In genomic region chr12:106600503-106600902, GRCh38 we compare ENCODE assay signal across 26 cellular contexts. TPM values are rescaled to one million over a fixed set of nuclear protein-coding genes. Genes with fewer than 3 reads are reported as not detected.
DNase-seq lines count a peak whose midpoint lies in the region; ATAC-seq, FAIRE-seq and TF ChIP-seq lines count a peak whose summit lies in the region.
"Had no signal": no experiment of that assay in that cellular context is flagged by ENCODE, and none has a peak within 500 bp of the region (broad histone marks: within the 10 kb centered on the region; RNA-seq: fewer than 3 reads in every experiment).

No MANE protein-coding gene starts in this region.

- no peak overlapping the region for H2BK120ac ChIP-seq in mesendoderm (ENCODE audit: low read depth, low read length)

- H3K9me3 ChIP-seq in HepG2 (ENCODE audit: low read length) (no peaks in the 10 kb centered on the region), right lobe of liver (no peaks in the 10 kb centered on the region), heart left ventricle (no peaks in the 10 kb centered on the region)
- H3K9me3 ChIP-seq: BLaER1 had no signal

- POLR2A ChIA-PET in HepG2 (lab: Yijun Ruan, JAX) = no interaction called here

- no peak overlapping the region for H4K8ac ChIP-seq in mesendoderm (ENCODE audit: low read depth, low read length)

- H3K23ac ChIP-seq in mesendoderm (ENCODE audit: low read length) = no peak overlapping the region

- H3K4ac ChIP-seq in mesendoderm (ENCODE audit: low read depth, low read length) = no peak overlapping the region

- no peaks in the 10 kb centered on the region for H3K9me3 Mint-ChIP-seq in type B pancreatic cell
- H3K9me3 Mint-ChIP-seq: CD4-positive, alpha-beta T cell had no signal

- no peak overlapping the region for H2AK5ac ChIP-seq in mesendoderm (ENCODE audit: low read length)

- no peaks in the 10 kb centered on the region for H3K36me3 Mint-ChIP-seq in type B pancreatic cell
- H3K36me3 Mint-ChIP-seq: IgD-negative memory B cell had no signal

- TF ChIP-seq CTCF in HepG2 (CRISPR knock-in tag; IDR thresholded peaks at IDR 0.05) = no peak
- TF ChIP-seq CTCF in right lobe of liver (IDR thresholded peaks at IDR 0.05) = no peak
- TF ChIP-seq CTCF in type B pancreatic cell (conservative IDR thresholded peaks at IDR 0.05) = no peak
- TF ChIP-seq CTCF in heart left ventricle (IDR thresholded peaks at IDR 0.05) = no peak

- CTCF ChIA-PET in HepG2 (lab: Yijun Ruan, JAX; ENCODE audit: low intra/inter-chr PET ratio, low total read pairs) = no interaction called here

- H2BK15ac ChIP-seq in mesendoderm (replicated peaks; ENCODE audit: low read depth) = no peak overlapping the region

- H3K36me3 ChIP-seq in HepG2 (replicated peaks in 1 of 2; ENCODE audit: control insufficient read depth in 1 of 2, insufficient read depth in 2 of 2, low read length in 2 of 2) (no peaks in the 10 kb centered on the region), right lobe of liver (no peaks in the 10 kb centered on the region), mesendoderm (ENCODE audit: control insufficient read depth, insufficient read depth, low read length) (no peaks in the 10 kb centered on the region), heart left ventricle (no peaks in the 10 kb centered on the region)
- H3K36me3 ChIP-seq: BLaER1 had no signal

- peaks cover 15% of the 10 kb centered on the region for H3K4me1 Mint-ChIP-seq in type B pancreatic cell (ENCODE audit: unreplicated experiment)
- H3K4me1 Mint-ChIP-seq: IgD-negative memory B cell had no signal

- no peak overlapping the region for H4K5ac ChIP-seq in mesendoderm (ENCODE audit: low read length)

- TF ChIP-seq POLR2A in HepG2 (IDR thresholded peaks at IDR 0.05; ENCODE audit: insufficient read depth in 1 of 2, low read depth in 2 of 2, low read length in 2 of 2) (no peak), right lobe of liver (IDR thresholded peaks at IDR 0.05) (no peak), heart left ventricle (IDR thresholded peaks at IDR 0.05) (no peak)

- H3K4me2 ChIP-seq in HepG2 (ENCODE audit: low read depth, low read length) (peak overlapping the region; percentile 15; the same call in 1 of the 2 replicates), mesendoderm (ENCODE audit: low read length) (no peak overlapping the region)
- H3K4me2 ChIP-seq: BLaER1 had no signal

- BruUV-seq in HepG2 (replicated peaks; lab: Mats Ljungman, UMichigan) = no TSS peak

- TF ChIP-seq EP300 in HepG2 (IDR thresholded peaks at IDR 0.05; ENCODE audit: low read depth in 2 of 2, low read length in 2 of 2) = no peak
- no peak for TF ChIP-seq EP300 in HepG2 (CRISPR knock-in tag; IDR thresholded peaks at IDR 0.05; ENCODE audit: borderline replicate concordance)

- H3K4me3 Mint-ChIP-seq in type B pancreatic cell = peak overlapping the region; percentile 21
- H3K4me3 Mint-ChIP-seq: CD4-positive, alpha-beta T cell; IgD-negative memory B cell had no signal

- H2BK5ac ChIP-seq in mesendoderm (ENCODE audit: low read length) = no peak overlapping the region

- peaks cover 0 to 13% of the 10 kb centered on the region in 2 experiments; a peak in 2 of 5 replicates for H3K27me3 ChIP-seq in HepG2 (ENCODE audit: control insufficient read depth in 1 of 2, insufficient read depth in 2 of 2, low read length in 2 of 2)
- H3K27me3 ChIP-seq in right lobe of liver = no peaks in the 10 kb centered on the region
- H3K27me3 ChIP-seq in mesendoderm (ENCODE audit: insufficient read depth, low read length, poor library complexity) = no peaks in the 10 kb centered on the region
- peaks cover 0 to 49% (median 0%) of the 10 kb centered on the region in 9 donors for H3K27me3 ChIP-seq in heart left ventricle
- H3K27me3 ChIP-seq: BLaER1 had no signal

- H3K27me3 Mint-ChIP-seq in type B pancreatic cell = peaks cover 31% of the 10 kb centered on the region

- no peak for TF ChIP-seq RAD21 in HepG2 (CRISPR knock-in tag; IDR thresholded peaks at IDR 0.05)

- H3K9ac ChIP-seq in HepG2 (ENCODE audit: insufficient read depth, low read depth, low read length) (no peak overlapping the region), mesendoderm (ENCODE audit: low read length) (no peak overlapping the region)
- H3K9ac ChIP-seq: BLaER1, GM23248 had no signal

- no peak for DNase-seq in HepG2 (ENCODE audit: low spot score)
- no peak for DNase-seq in right lobe of liver
- DNase-seq in caudate nucleus (lab: John Stamatoyannopoulos, UW) = no peak
- peak; percentile 84 for DNase-seq in mesendoderm
- DNase-seq in type B pancreatic cell (ENCODE audit: extremely low spot score, unreplicated experiment) = no peak
- no peak for DNase-seq in activated CD4-positive, CD25-positive, alpha-beta regulatory T cell (lab: John Stamatoyannopoulos, UW)
- no peak for DNase-seq in heart left ventricle
- no peak for DNase-seq in stimulated activated naive CD8-positive, alpha-beta T cell treated with anti-CD3 and anti-CD28 coated beads, Interleukin-15, Interleukin-2, amounts not matched to agents 100 U/mL and 50 U/mL, for 24 hours
- DNase-seq: ACHN; CD4-positive, alpha-beta T cell; COR-L47; DND-41; GM23248; Karpas-422; NCI-H1694; NCI-H2171; NCI-H345; Right ventricle myocardium superior had no signal

- in situ Hi-C loops in HepG2 (cut with HindIII; ENCODE audit: extremely low pct_ligation_motif_present, low pct_unique_long_range_greater_than_20kb) = no loop called here

- H3K4me1 ChIP-seq in HepG2 (ENCODE audit: insufficient read depth, low read length) (peaks cover 12% of the 10 kb centered on the region; the same call in 1 of the 2 replicates), right lobe of liver (no peaks in the 10 kb centered on the region), mesendoderm (ENCODE audit: control insufficient read depth, low read depth, low read length) (peaks cover 3% of the 10 kb centered on the region), heart left ventricle (no peaks in the 10 kb centered on the region)
- H3K4me1 ChIP-seq: BLaER1 had no signal

- H3K4me3 ChIP-seq in HepG2 (replicated peaks in 1 of 3; ENCODE audit: insufficient read depth in 1 of 3, low read depth in 2 of 3, low read length in 3 of 3) = no peak overlapping the region
- H3K4me3 ChIP-seq in right lobe of liver = no peak overlapping the region
- H3K4me3 ChIP-seq in mesendoderm (ENCODE audit: low read length) = no peak overlapping the region
- no peak overlapping the region for H3K4me3 ChIP-seq in heart left ventricle
- H3K4me3 ChIP-seq: BLaER1, GM23248 had no signal

- 66% methylated on average over 5 of the region's 5 CpGs for WGBS in HepG2 (ENCODE audit: low lambda C conversion rate)
- WGBS in right lobe of liver (ENCODE audit: insufficient coverage, low coverage, low lambda C conversion rate, missing lambda C conversion rate) = 49% methylated on average over 2 of the region's 5 CpGs
- no CpG with 5 or more reads among the region's 5 CpGs for WGBS in mesendoderm (ENCODE audit: extremely low coverage, insufficient coverage, low lambda C conversion rate)
- WGBS in heart left ventricle, 4 donors = 67 to 78% (median 73%) methylated on average over 5 of the region's 5 CpGs

- H3K27ac Mint-ChIP-seq in type B pancreatic cell = peak overlapping the region; percentile 22
- H3K27ac Mint-ChIP-seq: CD4-positive, alpha-beta T cell; IgD-negative memory B cell had no signal

- peak overlapping the region; percentile 4 for H3K18ac ChIP-seq in mesendoderm (ENCODE audit: low read length)

- H3K27ac ChIP-seq in HepG2 (ENCODE audit: extremely low read length, insufficient read depth, low read length) (no peak overlapping the region), right lobe of liver (no peak overlapping the region), caudate nucleus (ENCODE audit: low read depth, low read length) (peak overlapping the region; percentile 67), mesendoderm (ENCODE audit: low read depth, low read length) (no peak overlapping the region), heart left ventricle (no peak overlapping the region)
- H3K27ac ChIP-seq: 22Rv1, BLaER1, GM23248 had no signal

- no peak overlapping the region for H2AFZ ChIP-seq in HepG2 (ENCODE audit: low read length)
- H2AFZ ChIP-seq: GM23248 had no signal

- intact Hi-C loops in HepG2 (cut with micrococcal nuclease; ENCODE audit: unreplicated experiment) = no loop called here
- intact Hi-C loops in right lobe of liver (cut with DNase I) = no loop called here
- intact Hi-C loops in heart left ventricle (cut with DNase I) = no loop called here

- peak overlapping the region; percentile 61 for H3K56ac ChIP-seq in mesendoderm (ENCODE audit: low read length)

- H3K79me1 ChIP-seq in mesendoderm (ENCODE audit: low read length) = no peaks in the 10 kb centered on the region

- ATAC-seq in HepG2 = no peak
- ATAC-seq in right lobe of liver = no peak
- ATAC-seq in heart left ventricle = no peak
- ATAC-seq in stimulated activated naive CD8-positive, alpha-beta T cell treated with anti-CD3 and anti-CD28 coated beads, Interleukin-15, Interleukin-2, amounts not matched to agents 100 U/mL and 50 U/mL, for 24 hours = no peak

- no peaks in the 10 kb centered on the region for H4K20me1 ChIP-seq in HepG2 (ENCODE audit: insufficient read depth, low read length)
- H4K20me1 ChIP-seq: BLaER1 had no signal

- no peak for FAIRE-seq in HepG2 (lab: Jason Lieb, UNC)
- FAIRE-seq: GM12891, HTR-8/SVneo had no signal

- H3K79me2 ChIP-seq in HepG2 (ENCODE audit: insufficient read depth, low read length) (no peaks in the 10 kb centered on the region), mesendoderm (ENCODE audit: control insufficient read depth, insufficient read depth, low read length) (no peaks in the 10 kb centered on the region)

RNA-seq across cellular contexts. Expression of gene RFX4, which starts 17.7 kb away (rescaled TPM):
- not detected in 2 replicates for total RNA-seq in HepG2 (2016; rRNA removed; fragmentation: Illumina TruSeq; extraction: Trizol)
- total RNA-seq in HepG2 (2016; cell fraction: cytosol; rRNA removed; fragmentation: Illumina TruSeq; extraction: Trizol; ENCODE audit: low read depth) = not detected in 2 replicates
- total RNA-seq in HepG2 (2016; cell fraction: insoluble cytoplasmic fraction; rRNA removed; fragmentation: Illumina TruSeq; extraction: Trizol) = not detected in 2 replicates
- not detected in 2 replicates for total RNA-seq in HepG2 (2016; cell fraction: membrane; rRNA removed; fragmentation: Illumina TruSeq; extraction: Trizol)
- not detected in 2 replicates for total RNA-seq in HepG2 (2016; cell fraction: nucleus; rRNA removed; fragmentation: Illumina TruSeq; extraction: Trizol)
- polyA plus RNA-seq in HepG2 (2011; rRNA removed) = not detected in 2 replicates
- not detected in 2 replicates for polyA plus RNA-seq in HepG2 (2011; cell fraction: cytosol; rRNA removed)
- not detected in 2 replicates for polyA plus RNA-seq in HepG2 (2011; cell fraction: nucleus; rRNA removed)
- not detected in 2 replicates for polyA plus RNA-seq in HepG2 (2012)
- not detected in 2 replicates for polyA plus RNA-seq in HepG2 (2016; cell fraction: cytosol; fragmentation: Illumina TruSeq; extraction: Trizol; ENCODE audit: low read depth)
- not detected in 2 replicates for polyA plus RNA-seq in HepG2 (2016; cell fraction: insoluble cytoplasmic fraction; fragmentation: Illumina TruSeq; extraction: Trizol; ENCODE audit: low read depth)
- polyA plus RNA-seq in HepG2 (2016; cell fraction: membrane; fragmentation: Illumina TruSeq; extraction: Trizol; ENCODE audit: low read depth) = not detected in 2 replicates
- polyA plus RNA-seq in HepG2 (2016; cell fraction: nucleus; fragmentation: Illumina TruSeq; extraction: Trizol; ENCODE audit: insufficient read depth, low read depth) = not detected in 2 replicates
- polyA minus RNA-seq in HepG2 (2011; rRNA and poly(A)+ RNA removed; ENCODE audit: low replicate concordance) = not detected in 2 replicates
- not detected in 2 replicates for polyA minus RNA-seq in HepG2 (2011; cell fraction: cytosol; rRNA and poly(A)+ RNA removed)
- polyA minus RNA-seq in HepG2 (2011; cell fraction: nucleus; rRNA and poly(A)+ RNA removed) = not detected in 2 replicates
- total RNA-seq in right lobe of liver = not detected
- 0.07 TPM for polyA plus RNA-seq in mesendoderm (2013, experiment 1 of 2)
- 0.06 TPM for polyA plus RNA-seq in mesendoderm (2013, experiment 2 of 2)
- 0.29 and 25.4 TPM in 2 replicates for total RNA-seq in type B pancreatic cell (ENCODE audit: low replicate concordance)
- total RNA-seq in heart left ventricle = under 1 TPM in 2 of 9 donors, not detected in 7; 0.09 TPM
- not detected for polyA plus RNA-seq in heart left ventricle
- total RNA-seq: CD4-positive, alpha-beta T cell; G401; GM23248; MCF 10A; Right ventricle myocardium superior; RPMI7951 had no signal
- polyA plus RNA-seq: GM23248, IgD-negative memory B cell had no signal
